ENCODE assay signal across 1 cellular context in genomic region chr17:608911-609882, GRCh38.
A peak's percentile ranks its signal among the peaks of the same experiment; 100 is the strongest.
TF ChIP-seq lines count a peak whose summit lies in the region.

No MANE protein-coding gene starts in this region.

TF ChIP-seq in SK-N-SH, 30 proteins besides CTCF, POLR2A, EP300 and RAD21 (continued from another document):
- TF ChIP-seq REST (IDR thresholded peaks at IDR 0.05; ENCODE audit: low read depth, low read length) (no peak), RFX5 (IDR thresholded peaks at IDR 0.05; ENCODE audit: low read length) (no peak), SMC3 (IDR thresholded peaks at IDR 0.05; ENCODE audit: low read depth, low read length) (no peak), MXI1 (IDR thresholded peaks at IDR 0.05; ENCODE audit: low read depth, low read length) (no peak), TCF12 (IDR thresholded peaks at IDR 0.05) (peak; percentile 88), POLR2AphosphoS5 (IDR thresholded peaks at IDR 0.05; ENCODE audit: low read depth, low read length) (no peak), TEAD4 (IDR thresholded peaks at IDR 0.05; ENCODE audit: borderline replicate concordance, insufficient read depth) (no peak), GATA2 (CRISPR knock-in tag; IDR thresholded peaks at IDR 0.05) (no peak), USF1 (IDR thresholded peaks at IDR 0.05; ENCODE audit: borderline replicate concordance, low read depth) (no peak), GABPA (IDR thresholded peaks at IDR 0.05; ENCODE audit: low read depth) (no peak), YY1 (IDR thresholded peaks at IDR 0.05; ENCODE audit: low read depth) (no peak), FOXJ3 (CRISPR knock-in tag; IDR thresholded peaks at IDR 0.05) (no peak)
- TF ChIP-seq, protein P1, sequence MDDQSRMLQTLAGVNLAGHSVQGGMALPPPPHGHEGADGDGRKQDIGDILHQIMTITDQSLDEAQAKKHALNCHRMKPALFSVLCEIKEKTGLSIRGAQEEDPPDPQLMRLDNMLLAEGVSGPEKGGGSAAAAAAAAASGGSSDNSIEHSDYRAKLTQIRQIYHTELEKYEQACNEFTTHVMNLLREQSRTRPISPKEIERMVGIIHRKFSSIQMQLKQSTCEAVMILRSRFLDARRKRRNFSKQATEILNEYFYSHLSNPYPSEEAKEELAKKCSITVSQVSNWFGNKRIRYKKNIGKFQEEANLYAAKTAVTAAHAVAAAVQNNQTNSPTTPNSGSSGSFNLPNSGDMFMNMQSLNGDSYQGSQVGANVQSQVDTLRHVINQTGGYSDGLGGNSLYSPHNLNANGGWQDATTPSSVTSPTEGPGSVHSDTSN (IDR thresholded peaks at IDR 0.05): peak; percentile 47
- TF ChIP-seq, protein P2, sequence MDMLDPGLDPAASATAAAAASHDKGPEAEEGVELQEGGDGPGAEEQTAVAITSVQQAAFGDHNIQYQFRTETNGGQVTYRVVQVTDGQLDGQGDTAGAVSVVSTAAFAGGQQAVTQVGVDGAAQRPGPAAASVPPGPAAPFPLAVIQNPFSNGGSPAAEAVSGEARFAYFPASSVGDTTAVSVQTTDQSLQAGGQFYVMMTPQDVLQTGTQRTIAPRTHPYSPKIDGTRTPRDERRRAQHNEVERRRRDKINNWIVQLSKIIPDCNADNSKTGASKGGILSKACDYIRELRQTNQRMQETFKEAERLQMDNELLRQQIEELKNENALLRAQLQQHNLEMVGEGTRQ (IDR thresholded peaks at IDR 0.05; ENCODE audit: borderline replicate concordance, low read depth, low read length): no peak
- TF ChIP-seq, protein P3, sequence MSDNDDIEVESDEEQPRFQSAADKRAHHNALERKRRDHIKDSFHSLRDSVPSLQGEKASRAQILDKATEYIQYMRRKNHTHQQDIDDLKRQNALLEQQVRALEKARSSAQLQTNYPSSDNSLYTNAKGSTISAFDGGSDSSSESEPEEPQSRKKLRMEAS (IDR thresholded peaks at IDR 0.05; ENCODE audit: low read depth): no peak
